Comparison of ENCODE assay signal across 8 cellular contexts in the genomic region with DNA sequence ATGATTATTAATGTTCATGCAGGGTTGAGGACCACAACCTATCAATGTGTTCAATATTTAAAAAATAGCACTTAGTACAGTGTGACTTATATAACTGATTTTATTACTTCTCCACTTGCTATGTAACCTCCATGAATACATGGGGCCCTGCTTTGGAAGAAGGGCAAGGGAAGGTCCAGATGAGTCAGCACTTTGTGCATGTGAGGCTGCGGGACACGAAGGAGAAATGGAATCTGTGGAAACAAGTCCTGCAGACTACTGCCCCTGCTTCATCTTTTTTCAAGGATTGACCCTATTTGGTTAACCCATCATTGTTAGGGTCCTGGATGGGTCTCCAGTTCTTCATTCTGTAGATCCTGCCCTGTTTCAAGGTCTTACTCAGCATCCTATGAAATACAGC. TPM values are rescaled to one million over a fixed set of nuclear protein-coding genes. Genes with fewer than 3 reads are reported as not detected.
DNase-seq lines count a peak whose midpoint lies in the region; TF ChIP-seq lines count a peak whose summit lies in the region.

No MANE protein-coding gene starts in this region.

- intact Hi-C loops in PC-9 (cut with micrococcal nuclease; ENCODE audit: unreplicated experiment) = no loop called here
- intact Hi-C loops in colonic mucosa (cut with DNase I) = no loop called here

- CTCF ChIA-PET in PC-9 (lab: Charles Lee) = interaction anchor here (0.7 kb wide), 1 partner anchor 25 kb away, joined by 3 read pairs; no protein-coding TSS in a partner anchor

- TF ChIP-seq POLR2A in NB4 (IDR thresholded peaks at IDR 0.05; ENCODE audit: extremely low read depth, insufficient read length) = no peak

- DNase-seq in DMS 273 treated with DMSO at 0.1 percent for 48 hours (lab: John Stamatoyannopoulos, UW) = peak; percentile 36
- DNase-seq in NB4 (ENCODE audit: low read depth) = peak; percentile 20
- DNase-seq in DMS79 (lab: John Stamatoyannopoulos, UW) = no peak
- no peak for DNase-seq in PC-9
- DNase-seq in stimulated activated CD8-positive, alpha-beta memory T cell treated with anti-CD3 and anti-CD28 coated beads, Interleukin-4, amount 100 ng/mL, for 48 hours = no peak
- DNase-seq in colonic mucosa = no peak

- no TSS peak for BruUV-seq in PC-9 (replicated peaks; lab: Mats Ljungman, UMichigan)

- H3K36me3 ChIP-seq in neural cell (ENCODE audit: insufficient read depth, low read length) = no peaks in the 10 kb centered on the region
- no peaks in the 10 kb centered on the region for H3K36me3 ChIP-seq in PC-9 (ENCODE audit: low read depth)
- H3K36me3 ChIP-seq in colonic mucosa = no peaks in the 10 kb centered on the region

- no peak overlapping the region for H2AFZ ChIP-seq in neural cell (ENCODE audit: low read depth, low read length)
- no peak overlapping the region for H2AFZ ChIP-seq in PC-9

- H3K79me2 ChIP-seq in neural cell (replicated peaks; ENCODE audit: insufficient read depth, low read length) (peaks cover 27% of the 10 kb centered on the region), PC-9 (ENCODE audit: low read depth) (no peaks in the 10 kb centered on the region)

- peak overlapping the region; percentile 97 for H3K27ac ChIP-seq in cingulate gyrus (ENCODE audit: low read depth, low read length)
- no peak overlapping the region for H3K27ac ChIP-seq in neural cell (ENCODE audit: low read length)
- no peak overlapping the region for H3K27ac ChIP-seq in PC-9
- no peak overlapping the region for H3K27ac ChIP-seq in colonic mucosa

- no peaks in the 10 kb centered on the region for H3K27me3 ChIP-seq in neural cell (ENCODE audit: insufficient read depth, low read depth, low read length)
- H3K27me3 ChIP-seq in PC-9 (ENCODE audit: insufficient read depth, low read depth) = no peaks in the 10 kb centered on the region
- no peaks in the 10 kb centered on the region for H3K27me3 ChIP-seq in colonic mucosa

- H3K9me3 ChIP-seq in neural cell (ENCODE audit: low read length) = no peaks in the 10 kb centered on the region
- no peaks in the 10 kb centered on the region for H3K9me3 ChIP-seq in PC-9 (ENCODE audit: insufficient read depth, low read depth)
- H3K9me3 ChIP-seq in colonic mucosa = no peaks in the 10 kb centered on the region

- H3K4me2 ChIP-seq in neural cell (ENCODE audit: low read length) = peak overlapping the region; percentile 86
- no peak overlapping the region for H3K4me2 ChIP-seq in PC-9

- H3K4me1 ChIP-seq in PC-9 (replicated peaks; ENCODE audit: insufficient read depth) (peaks cover 5% of the 10 kb centered on the region), colonic mucosa (no peaks in the 10 kb centered on the region)

- TF ChIP-seq CTCF in NB4 (IDR thresholded peaks at IDR 0.05; ENCODE audit: low read depth, low read length) (no peak), neural cell (IDR thresholded peaks at IDR 0.05; ENCODE audit: poor library complexity, severe bottlenecking) (no peak), PC-9 (conservative IDR thresholded peaks at IDR 0.05) (no peak), colonic mucosa (IDR thresholded peaks at IDR 0.05) (no peak)

- H3K4me3 ChIP-seq in NB4 (ENCODE audit: low read depth, low read length) = no peak overlapping the region
- H3K4me3 ChIP-seq in neural cell (ENCODE audit: low read length) = peak overlapping the region; percentile 89
- no peak overlapping the region for H3K4me3 ChIP-seq in PC-9
- H3K4me3 ChIP-seq in colonic mucosa = no peak overlapping the region

- no peak overlapping the region for H3K9ac ChIP-seq in neural cell (ENCODE audit: low read length)
- no peak overlapping the region for H3K9ac ChIP-seq in colonic mucosa (ENCODE audit: low read depth in 2 of 2, low read length in 2 of 2)

- H3K9me2 ChIP-seq in neural cell (ENCODE audit: insufficient read depth, low read length) (no peaks in the 10 kb centered on the region), PC-9 (ENCODE audit: insufficient read depth) (no peaks in the 10 kb centered on the region)

- no peaks in the 10 kb centered on the region for H3F3A ChIP-seq in neural cell (ENCODE audit: insufficient read depth, low read length, poor library complexity, severe bottlenecking)
- no peaks in the 10 kb centered on the region; the same call in 1 of the 2 replicates for H3F3A ChIP-seq in PC-9 (ENCODE audit: insufficient read depth, low read depth)

- H4K20me1 ChIP-seq in neural cell (ENCODE audit: insufficient read depth) (no peaks in the 10 kb centered on the region), PC-9 (ENCODE audit: insufficient read depth) (no peaks in the 10 kb centered on the region)

- no peak for TF ChIP-seq RAD21 in neural cell (conservative IDR thresholded peaks at IDR 0.05)

- TF ChIP-seq EP300 in neural cell (conservative IDR thresholded peaks at IDR 0.05; ENCODE audit: poor library complexity, severe bottlenecking) = no peak

- POLR2A ChIA-PET in PC-9 (lab: Charles Lee; ENCODE audit: unreplicated experiment) = no interaction called here

TF ChIP-seq in neural cell, 6 proteins besides CTCF, POLR2A, EP300 and RAD21:
- TF ChIP-seq POLR2AphosphoS5 (IDR thresholded peaks at IDR 0.05) (no peak), EZH2 (IDR thresholded peaks at IDR 0.05; ENCODE audit: borderline replicate concordance, insufficient read depth, low read length, poor library complexity, severe bottlenecking) (no peak), SMC3 (conservative IDR thresholded peaks at IDR 0.05; ENCODE audit: poor library complexity) (no peak), MXI1 (conservative IDR thresholded peaks at IDR 0.05; ENCODE audit: poor library complexity, severe bottlenecking) (no peak), TAF1 (IDR thresholded peaks at IDR 0.05; ENCODE audit: low read depth) (no peak)
- TF ChIP-seq, protein P1, sequence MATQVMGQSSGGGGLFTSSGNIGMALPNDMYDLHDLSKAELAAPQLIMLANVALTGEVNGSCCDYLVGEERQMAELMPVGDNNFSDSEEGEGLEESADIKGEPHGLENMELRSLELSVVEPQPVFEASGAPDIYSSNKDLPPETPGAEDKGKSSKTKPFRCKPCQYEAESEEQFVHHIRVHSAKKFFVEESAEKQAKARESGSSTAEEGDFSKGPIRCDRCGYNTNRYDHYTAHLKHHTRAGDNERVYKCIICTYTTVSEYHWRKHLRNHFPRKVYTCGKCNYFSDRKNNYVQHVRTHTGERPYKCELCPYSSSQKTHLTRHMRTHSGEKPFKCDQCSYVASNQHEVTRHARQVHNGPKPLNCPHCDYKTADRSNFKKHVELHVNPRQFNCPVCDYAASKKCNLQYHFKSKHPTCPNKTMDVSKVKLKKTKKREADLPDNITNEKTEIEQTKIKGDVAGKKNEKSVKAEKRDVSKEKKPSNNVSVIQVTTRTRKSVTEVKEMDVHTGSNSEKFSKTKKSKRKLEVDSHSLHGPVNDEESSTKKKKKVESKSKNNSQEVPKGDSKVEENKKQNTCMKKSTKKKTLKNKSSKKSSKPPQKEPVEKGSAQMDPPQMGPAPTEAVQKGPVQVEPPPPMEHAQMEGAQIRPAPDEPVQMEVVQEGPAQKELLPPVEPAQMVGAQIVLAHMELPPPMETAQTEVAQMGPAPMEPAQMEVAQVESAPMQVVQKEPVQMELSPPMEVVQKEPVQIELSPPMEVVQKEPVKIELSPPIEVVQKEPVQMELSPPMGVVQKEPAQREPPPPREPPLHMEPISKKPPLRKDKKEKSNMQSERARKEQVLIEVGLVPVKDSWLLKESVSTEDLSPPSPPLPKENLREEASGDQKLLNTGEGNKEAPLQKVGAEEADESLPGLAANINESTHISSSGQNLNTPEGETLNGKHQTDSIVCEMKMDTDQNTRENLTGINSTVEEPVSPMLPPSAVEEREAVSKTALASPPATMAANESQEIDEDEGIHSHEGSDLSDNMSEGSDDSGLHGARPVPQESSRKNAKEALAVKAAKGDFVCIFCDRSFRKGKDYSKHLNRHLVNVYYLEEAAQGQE (IDR thresholded peaks at IDR 0.05; ENCODE audit: borderline replicate concordance) = no peak

RNA-seq across cellular contexts. Expression of a gene that starts 1.6 kb away (rescaled TPM):
- polyA plus RNA-seq in neural cell = 6.6 and 7.9 TPM in 2 replicates
- polyA minus RNA-seq in neural cell = 18.3 and 20.0 TPM in 2 replicates
- total RNA-seq in PC-9 (2021) (12.0 and 12.8 TPM in 2 replicates), colonic mucosa (1 to 10 TPM; 2.1 to 3.5 TPM)

RNA-seq across cellular contexts. Expression of a gene that starts 56.2 kb away (rescaled TPM):
- polyA plus RNA-seq in neural cell = 45.2 and 52.9 TPM in 2 replicates
- 136 and 143 TPM in 2 replicates for polyA minus RNA-seq in neural cell
- 13.4 and 20.6 TPM in 2 replicates for total RNA-seq in PC-9 (2021)
- 1 to 10 TPM; 5.5 to 7.1 TPM for total RNA-seq in colonic mucosa

Comparison
In these comparisons a context has a peak if more than half of its experiments do, and no peak if none do; other contexts are left out.
1. DNase-seq: peak in DMS 273 treated with DMSO at 0.1 percent for 48 hours (single experiment) and NB4 (single experiment); none in DMS79 (single experiment), PC-9 (0 of 2), stimulated activated CD8-positive, alpha-beta memory T cell treated with anti-CD3 and anti-CD28 coated beads, Interleukin-4, amount 100 ng/mL, for 48 hours (single experiment) and colonic mucosa (single experiment).